34 cellular contexts compared by ENCODE assay signal in the genomic region with DNA sequence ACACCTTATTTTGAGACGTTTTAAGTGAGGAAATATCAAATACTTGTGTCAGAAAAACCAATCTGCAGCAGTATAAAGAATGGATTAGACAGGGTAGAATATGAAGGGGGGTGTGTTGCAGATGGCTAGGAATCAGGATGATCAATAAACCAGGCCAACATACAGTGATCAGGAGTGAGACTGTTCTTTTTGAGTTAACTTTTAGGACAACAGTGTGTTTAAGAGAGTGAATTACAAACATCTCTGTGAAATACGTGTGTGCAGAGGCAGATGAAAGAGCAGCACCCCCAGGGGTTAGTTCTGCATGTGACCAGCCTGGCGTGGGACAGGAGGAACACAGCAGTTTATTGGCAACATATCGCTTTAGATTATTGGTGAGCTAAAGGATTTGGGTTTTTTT.
"Had no signal": no experiment of that assay in that cellular context is flagged by ENCODE, and none has a peak within 500 bp of the region (broad histone marks: within the 10 kb centered on the region; RNA-seq: fewer than 3 reads in every experiment).

No MANE protein-coding gene starts in this region.

- H2AFZ ChIP-seq: PC-9 had no signal

- H3K27me3 ChIP-seq: cardiac muscle cell had no signal

- H3K27ac ChIP-seq: cardiac muscle cell, coronary artery, PC-9, RWPE1, VCaP had no signal

- DNase-seq: activated B cell treated with CpG ODN at 0.5 μM for 24 hours; activated CD4-positive, alpha-beta T cell treated with anti-CD3 and anti-CD28 coated beads for 1 hour; activated CD4-positive, alpha-beta T cell treated with anti-CD3 and anti-CD28 coated beads for 48 hours; activated CD8-positive, alpha-beta T cell treated with anti-CD3 and anti-CD28 coated beads for 36 hours; activated effector memory CD4-positive, alpha-beta T cell treated with anti-CD3 and anti-CD28 coated beads, Interleukin-2, amount 50 U/mL, for 16 hours; activated naive CD4-positive, alpha-beta T cell; activated naive CD4-positive, alpha-beta T cell treated with anti-CD3 and anti-CD28 coated beads, Interleukin-2, amount 50 U/mL, for 16 hours; activated naive CD8-positive, alpha-beta T cell treated with anti-CD3 and anti-CD28 coated beads for 36 hours; activated T-cell treated with anti-CD3 and anti-CD28 coated beads, Interleukin-2, amount 50 U/mL, for 1 hour; activated T-cell treated with anti-CD3 and anti-CD28 coated beads, Interleukin-2, amount 50 U/mL, for 72 hours; amniotic stem cell; aorta; MM.1S; MV-4-11; NCI-H1092; NCI-H1436 treated with DMSO at 0.1 percent for 48 hours; NCI-H1694 treated with DMSO at 0.1 percent for 48 hours; NCI-H2029; NCI-H345; NCI-H526; NK-92 treated with Interleukin-12 subunit alpha and Interleukin-12 subunit beta, amount 100 ng/mL, for 24 hours; PC-9; SIG-M5; T-cell; T-helper 2 cell; T-helper 9 cell had no signal

- H3K4me2 ChIP-seq: PC-9 had no signal

- ATAC-seq: activated CD8-positive, alpha-beta T cell treated with anti-CD3 and anti-CD28 coated beads for 36 hours; activated T-cell treated with anti-CD3 and anti-CD28 coated beads, Interleukin-2, amount 50 U/mL, for 72 hours; activated T-helper 17 cell treated with anti-CD3 and anti-CD28 coated beads, Interleukin-2, amount 50 U/mL, for 72 hours; Right ventricle myocardium inferior; SK-N-SH treated with all-trans-retinoic acid at 6 μM for 48 hours; T-cell had no signal

- FAIRE-seq: RCC 7860 had no signal

- H3K4me3 ChIP-seq: cardiac muscle cell, coronary artery, PC-9 had no signal

- H3K36me3 ChIP-seq: cardiac muscle cell had no signal
